ENCODE assay signal across 18 cellular contexts in genomic region chr13:37735293-37735692, GRCh38.
"Had no signal": no experiment of that assay in that cellular context is flagged by ENCODE, and none has a peak within 500 bp of the region (broad histone marks: within the 10 kb centered on the region; RNA-seq: fewer than 3 reads in every experiment).

No MANE protein-coding gene starts in this region.

- DNase-seq: Karpas-422, KG1, MG63, NCI-H1092, NCI-H1105 treated with DMSO at 0.1 percent for 48 hours, NCI-H1417 treated with DMSO at 0.1 percent for 48 hours, NCI-H146, NCI-H1930, NCI-H2081, NCI-H2171, NCI-H226, NCI-H510A, NCI-H524 treated with DMSO at 0.1 percent for 48 hours, NCI-H774, SHP77, SK-N-SH had no signal

- H3K4me3 ChIP-seq: MG63 had no signal

- H3K9me3 ChIP-seq: MG63, SK-N-SH had no signal

- H3K4me2 ChIP-seq: SK-N-SH had no signal

- H3K9me2 ChIP-seq: SK-N-SH had no signal

- H3K27me3 ChIP-seq: MG63 had no signal

- H3K36me3 ChIP-seq: MG63 had no signal

- H3K27ac ChIP-seq: RWPE1 had no signal

- H3K9ac ChIP-seq: SK-N-SH had no signal

- ATAC-seq: Panc1 had no signal
